In the genomic region with DNA sequence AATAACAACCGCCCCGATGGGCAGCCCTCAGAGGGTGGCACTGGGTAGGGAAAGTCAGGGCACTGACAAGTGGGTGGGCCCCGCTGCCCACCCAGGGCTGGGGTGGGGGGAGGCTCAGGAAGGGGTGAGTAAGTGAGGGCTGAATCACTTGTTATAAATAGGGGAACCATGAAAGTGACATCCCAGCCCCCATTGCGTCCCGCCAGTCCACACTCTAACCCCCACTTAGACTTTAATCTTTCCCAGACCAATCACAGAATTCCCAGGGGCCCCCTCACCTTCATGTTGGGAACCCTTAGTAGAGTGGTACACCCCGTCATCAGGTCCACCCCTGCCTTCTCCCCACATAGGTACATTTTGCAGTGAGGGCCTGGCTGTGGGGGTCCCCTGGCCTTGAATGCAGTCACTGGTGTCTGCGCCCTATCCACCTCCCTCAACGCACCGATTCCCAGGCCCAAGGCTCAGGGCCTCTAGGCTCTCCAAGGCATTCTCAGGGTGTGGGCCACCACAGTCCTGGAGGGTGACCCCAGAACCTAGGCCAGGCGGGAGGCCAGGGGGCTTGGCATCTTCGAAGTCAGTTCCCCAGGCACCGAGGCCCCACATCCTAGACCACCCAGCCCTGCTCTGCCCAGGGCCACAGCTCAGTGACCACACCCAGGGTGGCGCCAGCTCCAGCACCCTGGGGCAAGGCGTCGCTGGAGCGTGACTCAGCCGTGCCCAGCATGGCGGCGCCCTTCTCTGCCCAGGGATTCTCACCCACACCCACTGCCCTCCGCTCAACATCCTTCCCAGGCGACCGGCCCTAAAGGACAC, we compare ENCODE assay signal across 8 cellular contexts. TPM values are rescaled to one million over a fixed set of nuclear protein-coding genes. Genes with fewer than 3 reads are reported as not detected.
A peak's percentile ranks its signal among the peaks of the same experiment; 100 is the strongest.
DNase-seq lines count a peak whose midpoint lies in the region; ATAC-seq and TF ChIP-seq lines count a peak whose summit lies in the region.

No MANE protein-coding gene starts in this region.

- no peaks in the 10 kb centered on the region for H3K27me3 Mint-ChIP-seq in activated T-cell treated with anti-CD3 and anti-CD28 coated beads, Interleukin-2, amount 50 U/mL, for 72 hours (ENCODE audit: low read depth)

- H3K36me3 ChIP-seq in psoas muscle (ENCODE audit: insufficient read depth in 1 of 2, low read depth in 1 of 2), result peaks cover 0 to 34% of the 10 kb centered on the region in 2 donors

- no peaks in the 10 kb centered on the region for H3K9me3 Mint-ChIP-seq in activated T-cell treated with anti-CD3 and anti-CD28 coated beads, Interleukin-2, amount 50 U/mL, for 72 hours

- H3K27ac ChIP-seq in psoas muscle, result peak overlapping the region; percentile 100

- intact Hi-C loops in psoas muscle (cut with DNase I), result loop anchor here in 1 of 2 donors (5.0 kb wide), 1 partner anchor 688 kb away; a partner anchor contains a TSS

- peak; percentile 26 for DNase-seq in D341Med (ENCODE audit: low spot score)
- peak; percentile 88 for DNase-seq in M059J (ENCODE audit: low read depth)
- peak; percentile 59 to 71 for DNase-seq in activated T-cell treated with anti-CD3 and anti-CD28 coated beads, Interleukin-2, amount 50 U/mL, for 72 hours
- no peak for DNase-seq in fibroblast of villous mesenchyme (ENCODE audit: low read depth)
- DNase-seq in psoas muscle, result peak; percentile 76 to 88
- no peak for DNase-seq in middle frontal gyrus (ENCODE audit: extremely low spot score, low spot score)
- DNase-seq in NCI-H2196 treated with DMSO at 0.1 percent for 48 hours (lab: John Stamatoyannopoulos, UW; ENCODE audit: unreplicated experiment), result no peak
- no peak for DNase-seq in NCI-H446 treated with DMSO at 0.1 percent for 48 hours (lab: John Stamatoyannopoulos, UW)

- TF ChIP-seq CTCF in fibroblast of villous mesenchyme (IDR thresholded peaks at IDR 0.05; ENCODE audit: insufficient read depth, low read depth, low read length), result no peak
- no peak for TF ChIP-seq CTCF in psoas muscle (IDR thresholded peaks at IDR 0.05)

- H3K27me3 ChIP-seq in psoas muscle (ENCODE audit: insufficient read depth in 3 of 3, low read length in 2 of 3), result no peaks in the 10 kb centered on the region

- no peaks in the 10 kb centered on the region for H3K9me3 ChIP-seq in psoas muscle

- peaks cover 7 to 11% of the 10 kb centered on the region in 2 donors for H3K36me3 Mint-ChIP-seq in activated T-cell treated with anti-CD3 and anti-CD28 coated beads, Interleukin-2, amount 50 U/mL, for 72 hours (ENCODE audit: insufficient read depth in 2 of 2)

- peaks cover 42% of the 10 kb centered on the region for H3K4me1 ChIP-seq in psoas muscle

- H3K4me3 ChIP-seq in fibroblast of villous mesenchyme (ENCODE audit: low read depth, low read length) (peak overlapping the region; percentile 91), psoas muscle (peak overlapping the region; percentile 99)

- 2 to 13% (median 4%) methylated on average over 22 of the region's 22 CpGs for WGBS in psoas muscle, 3 donors

- H3K4me1 Mint-ChIP-seq in activated T-cell treated with anti-CD3 and anti-CD28 coated beads, Interleukin-2, amount 50 U/mL, for 72 hours (ENCODE audit: low read depth), result peaks cover 65% of the 10 kb centered on the region

- peak overlapping the region; percentile 90 for H3K27ac Mint-ChIP-seq in activated T-cell treated with anti-CD3 and anti-CD28 coated beads, Interleukin-2, amount 50 U/mL, for 72 hours

- peak overlapping the region; percentile 91 to 96 for H3K4me3 Mint-ChIP-seq in activated T-cell treated with anti-CD3 and anti-CD28 coated beads, Interleukin-2, amount 50 U/mL, for 72 hours

- ATAC-seq in activated T-cell treated with anti-CD3 and anti-CD28 coated beads, Interleukin-2, amount 50 U/mL, for 72 hours (replicated peaks in 1 of 2), result peak; percentile 23 to 38
- ATAC-seq in psoas muscle, result peak; percentile 48 to 67 (median 54)

RNA-seq across cellular contexts. Expression of a gene that starts 36.8 kb away (rescaled TPM):
- not detected in 2 replicates for total RNA-seq in M059J (2014; rRNA removed; shearing (Covaris generic))
- total RNA-seq in activated T-cell treated with anti-CD3 and anti-CD28 coated beads, Interleukin-2, amount 50 U/mL, for 72 hours, result 1 to 10 TPM; 3.1 to 3.8 TPM
- 0.64 TPM in 1 of 2 replicates, not detected in the other for total RNA-seq in fibroblast of villous mesenchyme
- not detected for total RNA-seq in psoas muscle
- not detected for polyA plus RNA-seq in psoas muscle

RNA-seq across cellular contexts. Expression of a gene that starts 44.9 kb away (rescaled TPM):
- total RNA-seq in M059J (2014; rRNA removed; shearing (Covaris generic)), result 3.6 and 12.2 TPM in 2 replicates
- 10 to 100 TPM; 11.1 to 12.0 TPM for total RNA-seq in activated T-cell treated with anti-CD3 and anti-CD28 coated beads, Interleukin-2, amount 50 U/mL, for 72 hours
- total RNA-seq in fibroblast of villous mesenchyme (12.1 and 13.2 TPM in 2 replicates), psoas muscle (1 to 10 TPM; 3.3 to 7.8 (median 4.4) TPM)
- polyA plus RNA-seq in psoas muscle, result 1 to 10 TPM in 2 of 3 donors, under 1 TPM in 1; 0.77 to 3.9 (median 1.6) TPM

Comparison
In these comparisons a context has a peak if more than half of its experiments do, and no peak if none do; other contexts are left out.
1. DNase-seq: peak in D341Med (single experiment), M059J (single experiment), activated T-cell treated with anti-CD3 and anti-CD28 coated beads, Interleukin-2, amount 50 U/mL, for 72 hours (2 of 2) and psoas muscle (2 of 2); none in fibroblast of villous mesenchyme (single experiment), middle frontal gyrus (single experiment), NCI-H2196 treated with DMSO at 0.1 percent for 48 hours (single experiment) and NCI-H446 treated with DMSO at 0.1 percent for 48 hours (single experiment).